In genomic region chr1:192859808-192860207, GRCh38 we compare ENCODE assay signal across 27 cellular contexts.
"Had no signal": no experiment of that assay in that cellular context is flagged by ENCODE, and none has a peak within 500 bp of the region (broad histone marks: within the 10 kb centered on the region; RNA-seq: fewer than 3 reads in every experiment).

No MANE protein-coding gene starts in this region.

- H3K4me3 ChIP-seq: neural progenitor cell, ovary, psoas muscle, right lobe of liver, sigmoid colon, smooth muscle cell, spleen, suprapubic skin, testis, tibial artery, transverse colon, upper lobe of right lung, uterus had no signal

- H3K4me1 ChIP-seq: neural progenitor cell, psoas muscle, right lobe of liver, sigmoid colon, suprapubic skin, tibial artery, transverse colon, upper lobe of right lung, uterus had no signal

- H3K27me3 ChIP-seq: neural progenitor cell, ovary, right lobe of liver, sigmoid colon, spleen, suprapubic skin, testis, tibial artery, transverse colon, upper lobe of right lung, uterus had no signal

- H3K27ac ChIP-seq: neural progenitor cell, ovary, psoas muscle, right lobe of liver, sigmoid colon, suprapubic skin, testis, tibial artery, transverse colon, upper lobe of right lung, uterus had no signal

- ATAC-seq: naive thymus-derived CD4-positive, alpha-beta T cell; natural killer cell; psoas muscle; right cardiac atrium; right lobe of liver; stimulated activated memory B cell treated with anti-CD40 and anti-IgM and Interleukin-4, amounts not matched to agents 10 μg/mL and 1 μg/mL and 100 μg/mL, for 72 hours; stimulated activated naive CD8-positive, alpha-beta T cell treated with anti-CD3 and anti-CD28 coated beads, Interleukin-15, amount 100 ng/mL, for 72 hours; stimulated activated naive CD8-positive, alpha-beta T cell treated with anti-CD3 and anti-CD28 coated beads, Interleukin-15, Interleukin-2, amounts not matched to agents 100 U/mL and 50 U/mL, for 24 hours; upper lobe of right lung had no signal

- H3K4me2 ChIP-seq: neural progenitor cell, smooth muscle cell had no signal

- H3K9ac ChIP-seq: neural progenitor cell had no signal

- H2AFZ ChIP-seq: neural progenitor cell had no signal

- H3K9me3 ChIP-seq: ovary, psoas muscle, right lobe of liver, sigmoid colon, spleen, suprapubic skin, testis, tibial artery, transverse colon, upper lobe of right lung, uterus had no signal

- DNase-seq: naive thymus-derived CD4-positive, alpha-beta T cell; natural killer cell; occipital lobe; ovary; psoas muscle; right cardiac atrium; right lobe of liver; sigmoid colon; spleen; stimulated activated CD4-positive, alpha-beta T cell treated with anti-CD3 and anti-CD28 coated beads, Interleukin-12 subunit alpha, Interleukin-12 subunit beta, amount 100 ng/mL, for 4 hours; stimulated activated CD4-positive, alpha-beta T cell treated with anti-CD3 and anti-CD28 coated beads, Interleukin-1b, Interleukin-23, amount 100 ng/mL, for 48 hours; stimulated activated CD4-positive, alpha-beta T cell treated with anti-CD3 and anti-CD28 coated beads, Interleukin-4, amount 100 ng/mL, for 1 hour; stimulated activated CD4-positive, alpha-beta T cell treated with anti-CD3 and anti-CD28 coated beads, Interleukin-4, amount 100 ng/mL, for 4 hours; stimulated activated CD8-positive, alpha-beta memory T cell treated with anti-CD3 and anti-CD28 coated beads, Interleukin-4, amount 100 ng/mL, for 48 hours; stimulated activated naive CD4-positive, alpha-beta T cell; stimulated activated naive CD8-positive, alpha-beta T cell treated with anti-CD3 and anti-CD28 coated beads, Interleukin-15, amount 100 ng/mL, for 72 hours; stimulated activated naive CD8-positive, alpha-beta T cell treated with anti-CD3 and anti-CD28 coated beads, Interleukin-15, Interleukin-2, amounts not matched to agents 100 U/mL and 50 U/mL, for 24 hours; substantia nigra; testis; tibial artery; transverse colon; upper lobe of right lung; uterus had no signal

- H3K36me3 ChIP-seq: neural progenitor cell, ovary, right lobe of liver, sigmoid colon, spleen, suprapubic skin, tibial artery, transverse colon, upper lobe of right lung, uterus had no signal
